ENCODE assay signal across 13 cellular contexts in genomic region chr10:26528048-26528447, GRCh38.
"Had no signal": no experiment of that assay in that cellular context is flagged by ENCODE, and none has a peak within 500 bp of the region (broad histone marks: within the 10 kb centered on the region; RNA-seq: fewer than 3 reads in every experiment).

No MANE protein-coding gene starts in this region.

- H3K4me1 ChIP-seq: vagina had no signal

- H3K36me3 Mint-ChIP-seq: WTC11 had no signal

- H3K4me3 ChIP-seq: cardiac muscle cell, heart right ventricle, vagina had no signal

- H3K4me1 Mint-ChIP-seq: neural crest cell had no signal

- H3K27me3 ChIP-seq: cardiac muscle cell, heart right ventricle, vagina had no signal

- ATAC-seq: heart right ventricle, T-helper 17 cell, WTC11 had no signal

- H3K27ac Mint-ChIP-seq: activated CD4-positive, alpha-beta T cell treated with anti-CD3 and anti-CD28 coated beads, Interleukin-2, amount 10 ng/mL, durations not matched to agents 24 days and 14 days; T-helper 17 cell; WTC11 had no signal

- DNase-seq: activated CD4-positive, alpha-beta T cell treated with anti-CD3 and anti-CD28 coated beads, Interleukin-2, amount 10 ng/mL, durations not matched to agents 24 days and 14 days; activated gamma-delta T cell treated with Interleukin-2 at 50 U/mL for 16 hours; activated T-cell treated with anti-CD3 and anti-CD28 coated beads, Interleukin-2, amount 50 U/mL, for 1 hour; foreskin melanocyte; heart right ventricle; mesenchymal stem cell; stimulated activated CD4-positive, alpha-beta T cell treated with anti-CD3 and anti-CD28 coated beads, Interleukin-15, amount 100 ng/mL, for 24 hours; stimulated activated CD4-positive, alpha-beta T cell treated with anti-CD3 and anti-CD28 coated beads, Interleukin-4, amount 100 ng/mL, for 4 hours; T-helper 17 cell had no signal

- H3K9me3 ChIP-seq: heart right ventricle, vagina had no signal

- H3K27me3 Mint-ChIP-seq: activated CD4-positive, alpha-beta T cell treated with anti-CD3 and anti-CD28 coated beads, Interleukin-2, amount 10 ng/mL, durations not matched to agents 24 days and 14 days; T-helper 17 cell had no signal

- H3K36me3 ChIP-seq: cardiac muscle cell, vagina had no signal

- H3K9me3 Mint-ChIP-seq: activated CD4-positive, alpha-beta T cell treated with anti-CD3 and anti-CD28 coated beads, Interleukin-2, amount 10 ng/mL, durations not matched to agents 24 days and 14 days; neural crest cell; WTC11 had no signal

- H3K27ac ChIP-seq: cardiac muscle cell, vagina had no signal

- H3K4me3 Mint-ChIP-seq: activated CD4-positive, alpha-beta T cell treated with anti-CD3 and anti-CD28 coated beads, Interleukin-2, amount 10 ng/mL, durations not matched to agents 24 days and 14 days; neural crest cell; T-helper 17 cell; WTC11 had no signal
